1 cellular context compared by ENCODE assay signal in the genomic region with DNA sequence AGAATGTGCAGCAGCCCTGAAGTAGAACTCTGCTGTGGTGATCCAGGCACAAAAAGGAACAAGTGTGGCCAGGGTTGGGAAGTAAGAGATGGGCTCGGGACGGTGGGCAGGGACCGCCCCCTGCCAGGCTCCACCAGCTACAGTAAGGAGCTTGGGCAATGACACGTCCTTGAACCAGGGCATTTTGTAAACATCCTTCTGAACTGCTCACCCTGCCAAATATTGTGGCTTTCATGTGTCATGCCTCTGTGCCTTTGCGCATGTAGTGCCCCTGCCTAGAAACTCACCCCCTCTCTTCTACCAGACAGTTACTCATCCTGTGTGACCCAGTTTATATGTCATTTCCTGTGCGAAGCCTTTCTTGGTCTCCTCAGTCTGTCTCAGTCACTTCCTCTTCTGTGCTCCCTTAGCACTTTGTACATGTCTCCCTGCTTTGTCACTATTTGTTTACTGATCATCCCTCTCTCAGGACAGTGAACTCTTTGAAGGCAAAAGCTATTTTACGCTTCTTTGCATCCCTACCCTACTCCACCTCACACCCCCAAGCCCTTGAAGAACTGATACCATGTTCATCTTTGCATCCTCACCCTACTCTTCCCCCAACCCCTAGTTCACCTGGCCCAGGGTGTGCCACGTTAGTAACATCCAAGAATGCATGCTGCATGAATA.
TF ChIP-seq lines count a peak whose summit lies in the region.

No MANE protein-coding gene starts in this region.

TF ChIP-seq in GM12878, 131 proteins besides CTCF, POLR2A, EP300 and RAD21 (continued from another document and continues in another):
- TF ChIP-seq MYC (IDR thresholded peaks at IDR 0.05; ENCODE audit: insufficient read depth, insufficient read length, insufficient replicate concordance, low read length, severe bottlenecking) (no peak), GABPA (IDR thresholded peaks at IDR 0.05; ENCODE audit: low read depth) (peak; percentile 87), NFYA (IDR thresholded peaks at IDR 0.05; ENCODE audit: borderline replicate concordance, low read depth, low read length) (no peak), TCF3 (IDR thresholded peaks at IDR 0.05; ENCODE audit: borderline replicate concordance, insufficient read depth, low read depth, low read length) (peak; percentile 57; the same call in 1 of the 2 replicates), IRF4 (IDR thresholded peaks at IDR 0.05; ENCODE audit: low read depth, low read length) (peak; percentile 62), CHD4 (IDR thresholded peaks at IDR 0.05) (no peak), CREB1 (IDR thresholded peaks at IDR 0.05; ENCODE audit: low read depth) (peak; percentile 91), ZNF207 (IDR thresholded peaks at IDR 0.05; ENCODE audit: borderline replicate concordance) (no peak), CBFB (IDR thresholded peaks at IDR 0.05; ENCODE audit: low read depth) (0 out of 2 replicates have a peak, but pooled peaks have one; percentile 38), CEBPB (IDR thresholded peaks at IDR 0.05; ENCODE audit: borderline replicate concordance in 1 of 2, low read depth in 2 of 2, low read length in 2 of 2) (no peak), RUNX3 (IDR thresholded peaks at IDR 0.05; ENCODE audit: low read length) (peak; percentile 79), MYB (IDR thresholded peaks at IDR 0.05; ENCODE audit: borderline replicate concordance, low read depth, low read length) (no peak), LARP7 (IDR thresholded peaks at IDR 0.05) (no peak), SP1 (IDR thresholded peaks at IDR 0.05; ENCODE audit: low read depth, low read length) (peak; percentile 68), EED (IDR thresholded peaks at IDR 0.05; ENCODE audit: low read depth) (peak; percentile 47; the same call in 1 of the 2 replicates), KLF5 (IDR thresholded peaks at IDR 0.05; ENCODE audit: partially characterized antibody) (peak; percentile 85), BHLHE40 (IDR thresholded peaks at IDR 0.05; ENCODE audit: borderline replicate concordance in 1 of 2, low read depth in 2 of 2, low read length in 1 of 2) (peak; percentile 48 to 64; a peak in 2 of 4 replicates), JUNB (IDR thresholded peaks at IDR 0.05) (peak; percentile 73), CREM (IDR thresholded peaks at IDR 0.05; ENCODE audit: low read depth) (peak; percentile 92), FOXK2 (IDR thresholded peaks at IDR 0.05) (peak; percentile 87), POLR2AphosphoS5 (IDR thresholded peaks at IDR 0.05; ENCODE audit: low read length) (peak; percentile 43; the same call in 1 of the 2 replicates), ETV6 (conservative IDR thresholded peaks at IDR 0.05 in 1 of 2, IDR thresholded peaks at IDR 0.05 in 1 of 2; ENCODE audit: borderline replicate concordance in 1 of 2, low read depth in 1 of 2) (peak in 1 of 2 experiments; percentile 61; a peak in 1 of 4 replicates), ZNF217 (IDR thresholded peaks at IDR 0.05) (no peak; the same call in 1 of the 2 replicates), PAX5 (IDR thresholded peaks at IDR 0.05; ENCODE audit: borderline replicate concordance, low read depth, low read length) (peak; percentile 94; the same call in 1 of the 2 replicates), SRF (IDR thresholded peaks at IDR 0.05; ENCODE audit: low read depth in 2 of 2, low read length in 2 of 2) (no peak)
- TF ChIP-seq, protein P1, sequence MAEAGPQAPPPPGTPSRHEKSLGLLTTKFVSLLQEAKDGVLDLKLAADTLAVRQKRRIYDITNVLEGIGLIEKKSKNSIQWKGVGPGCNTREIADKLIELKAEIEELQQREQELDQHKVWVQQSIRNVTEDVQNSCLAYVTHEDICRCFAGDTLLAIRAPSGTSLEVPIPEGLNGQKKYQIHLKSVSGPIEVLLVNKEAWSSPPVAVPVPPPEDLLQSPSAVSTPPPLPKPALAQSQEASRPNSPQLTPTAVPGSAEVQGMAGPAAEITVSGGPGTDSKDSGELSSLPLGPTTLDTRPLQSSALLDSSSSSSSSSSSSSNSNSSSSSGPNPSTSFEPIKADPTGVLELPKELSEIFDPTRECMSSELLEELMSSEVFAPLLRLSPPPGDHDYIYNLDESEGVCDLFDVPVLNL (IDR thresholded peaks at IDR 0.05; ENCODE audit: low read depth, low read length), result no peak
- TF ChIP-seq, protein P2, sequence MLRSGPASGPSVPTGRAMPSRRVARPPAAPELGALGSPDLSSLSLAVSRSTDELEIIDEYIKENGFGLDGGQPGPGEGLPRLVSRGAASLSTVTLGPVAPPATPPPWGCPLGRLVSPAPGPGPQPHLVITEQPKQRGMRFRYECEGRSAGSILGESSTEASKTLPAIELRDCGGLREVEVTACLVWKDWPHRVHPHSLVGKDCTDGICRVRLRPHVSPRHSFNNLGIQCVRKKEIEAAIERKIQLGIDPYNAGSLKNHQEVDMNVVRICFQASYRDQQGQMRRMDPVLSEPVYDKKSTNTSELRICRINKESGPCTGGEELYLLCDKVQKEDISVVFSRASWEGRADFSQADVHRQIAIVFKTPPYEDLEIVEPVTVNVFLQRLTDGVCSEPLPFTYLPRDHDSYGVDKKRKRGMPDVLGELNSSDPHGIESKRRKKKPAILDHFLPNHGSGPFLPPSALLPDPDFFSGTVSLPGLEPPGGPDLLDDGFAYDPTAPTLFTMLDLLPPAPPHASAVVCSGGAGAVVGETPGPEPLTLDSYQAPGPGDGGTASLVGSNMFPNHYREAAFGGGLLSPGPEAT (IDR thresholded peaks at IDR 0.05; ENCODE audit: low read depth), result peak; percentile 61
- TF ChIP-seq, protein P3, sequence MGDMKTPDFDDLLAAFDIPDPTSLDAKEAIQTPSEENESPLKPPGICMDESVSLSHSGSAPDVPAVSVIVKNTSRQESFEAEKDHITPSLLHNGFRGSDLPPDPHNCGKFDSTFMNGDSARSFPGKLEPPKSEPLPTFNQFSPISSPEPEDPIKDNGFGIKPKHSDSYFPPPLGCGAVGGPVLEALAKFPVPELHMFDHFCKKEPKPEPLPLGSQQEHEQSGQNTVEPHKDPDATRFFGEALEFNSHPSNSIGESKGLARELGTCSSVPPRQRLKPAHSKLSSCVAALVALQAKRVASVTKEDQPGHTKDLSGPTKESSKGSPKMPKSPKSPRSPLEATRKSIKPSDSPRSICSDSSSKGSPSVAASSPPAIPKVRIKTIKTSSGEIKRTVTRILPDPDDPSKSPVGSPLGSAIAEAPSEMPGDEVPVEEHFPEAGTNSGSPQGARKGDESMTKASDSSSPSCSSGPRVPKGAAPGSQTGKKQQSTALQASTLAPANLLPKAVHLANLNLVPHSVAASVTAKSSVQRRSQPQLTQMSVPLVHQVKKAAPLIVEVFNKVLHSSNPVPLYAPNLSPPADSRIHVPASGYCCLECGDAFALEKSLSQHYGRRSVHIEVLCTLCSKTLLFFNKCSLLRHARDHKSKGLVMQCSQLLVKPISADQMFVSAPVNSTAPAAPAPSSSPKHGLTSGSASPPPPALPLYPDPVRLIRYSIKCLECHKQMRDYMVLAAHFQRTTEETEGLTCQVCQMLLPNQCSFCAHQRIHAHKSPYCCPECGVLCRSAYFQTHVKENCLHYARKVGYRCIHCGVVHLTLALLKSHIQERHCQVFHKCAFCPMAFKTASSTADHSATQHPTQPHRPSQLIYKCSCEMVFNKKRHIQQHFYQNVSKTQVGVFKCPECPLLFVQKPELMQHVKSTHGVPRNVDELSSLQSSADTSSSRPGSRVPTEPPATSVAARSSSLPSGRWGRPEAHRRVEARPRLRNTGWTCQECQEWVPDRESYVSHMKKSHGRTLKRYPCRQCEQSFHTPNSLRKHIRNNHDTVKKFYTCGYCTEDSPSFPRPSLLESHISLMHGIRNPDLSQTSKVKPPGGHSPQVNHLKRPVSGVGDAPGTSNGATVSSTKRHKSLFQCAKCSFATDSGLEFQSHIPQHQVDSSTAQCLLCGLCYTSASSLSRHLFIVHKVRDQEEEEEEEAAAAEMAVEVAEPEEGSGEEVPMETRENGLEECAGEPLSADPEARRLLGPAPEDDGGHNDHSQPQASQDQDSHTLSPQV (IDR thresholded peaks at IDR 0.05), result no peak
- TF ChIP-seq, protein P4, sequence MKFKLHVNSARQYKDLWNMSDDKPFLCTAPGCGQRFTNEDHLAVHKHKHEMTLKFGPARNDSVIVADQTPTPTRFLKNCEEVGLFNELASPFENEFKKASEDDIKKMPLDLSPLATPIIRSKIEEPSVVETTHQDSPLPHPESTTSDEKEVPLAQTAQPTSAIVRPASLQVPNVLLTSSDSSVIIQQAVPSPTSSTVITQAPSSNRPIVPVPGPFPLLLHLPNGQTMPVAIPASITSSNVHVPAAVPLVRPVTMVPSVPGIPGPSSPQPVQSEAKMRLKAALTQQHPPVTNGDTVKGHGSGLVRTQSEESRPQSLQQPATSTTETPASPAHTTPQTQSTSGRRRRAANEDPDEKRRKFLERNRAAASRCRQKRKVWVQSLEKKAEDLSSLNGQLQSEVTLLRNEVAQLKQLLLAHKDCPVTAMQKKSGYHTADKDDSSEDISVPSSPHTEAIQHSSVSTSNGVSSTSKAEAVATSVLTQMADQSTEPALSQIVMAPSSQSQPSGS (IDR thresholded peaks at IDR 0.05; ENCODE audit: low read length), result peak; percentile 78; the same call in 1 of the 2 replicates
- TF ChIP-seq, protein P5, sequence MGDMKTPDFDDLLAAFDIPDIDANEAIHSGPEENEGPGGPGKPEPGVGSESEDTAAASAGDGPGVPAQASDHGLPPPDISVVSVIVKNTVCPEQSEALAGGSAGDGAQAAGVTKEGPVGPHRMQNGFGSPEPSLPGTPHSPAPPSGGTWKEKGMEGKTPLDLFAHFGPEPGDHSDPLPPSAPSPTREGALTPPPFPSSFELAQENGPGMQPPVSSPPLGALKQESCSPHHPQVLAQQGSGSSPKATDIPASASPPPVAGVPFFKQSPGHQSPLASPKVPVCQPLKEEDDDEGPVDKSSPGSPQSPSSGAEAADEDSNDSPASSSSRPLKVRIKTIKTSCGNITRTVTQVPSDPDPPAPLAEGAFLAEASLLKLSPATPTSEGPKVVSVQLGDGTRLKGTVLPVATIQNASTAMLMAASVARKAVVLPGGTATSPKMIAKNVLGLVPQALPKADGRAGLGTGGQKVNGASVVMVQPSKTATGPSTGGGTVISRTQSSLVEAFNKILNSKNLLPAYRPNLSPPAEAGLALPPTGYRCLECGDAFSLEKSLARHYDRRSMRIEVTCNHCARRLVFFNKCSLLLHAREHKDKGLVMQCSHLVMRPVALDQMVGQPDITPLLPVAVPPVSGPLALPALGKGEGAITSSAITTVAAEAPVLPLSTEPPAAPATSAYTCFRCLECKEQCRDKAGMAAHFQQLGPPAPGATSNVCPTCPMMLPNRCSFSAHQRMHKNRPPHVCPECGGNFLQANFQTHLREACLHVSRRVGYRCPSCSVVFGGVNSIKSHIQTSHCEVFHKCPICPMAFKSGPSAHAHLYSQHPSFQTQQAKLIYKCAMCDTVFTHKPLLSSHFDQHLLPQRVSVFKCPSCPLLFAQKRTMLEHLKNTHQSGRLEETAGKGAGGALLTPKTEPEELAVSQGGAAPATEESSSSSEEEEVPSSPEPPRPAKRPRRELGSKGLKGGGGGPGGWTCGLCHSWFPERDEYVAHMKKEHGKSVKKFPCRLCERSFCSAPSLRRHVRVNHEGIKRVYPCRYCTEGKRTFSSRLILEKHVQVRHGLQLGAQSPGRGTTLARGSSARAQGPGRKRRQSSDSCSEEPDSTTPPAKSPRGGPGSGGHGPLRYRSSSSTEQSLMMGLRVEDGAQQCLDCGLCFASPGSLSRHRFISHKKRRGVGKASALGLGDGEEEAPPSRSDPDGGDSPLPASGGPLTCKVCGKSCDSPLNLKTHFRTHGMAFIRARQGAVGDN (IDR thresholded peaks at IDR 0.05), result peak; percentile 79; the same call in 1 of the 2 replicates
- TF ChIP-seq, protein P6, sequence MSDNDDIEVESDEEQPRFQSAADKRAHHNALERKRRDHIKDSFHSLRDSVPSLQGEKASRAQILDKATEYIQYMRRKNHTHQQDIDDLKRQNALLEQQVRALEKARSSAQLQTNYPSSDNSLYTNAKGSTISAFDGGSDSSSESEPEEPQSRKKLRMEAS (IDR thresholded peaks at IDR 0.05; ENCODE audit: low read depth, low read length), result no peak
- TF ChIP-seq, protein P7, sequence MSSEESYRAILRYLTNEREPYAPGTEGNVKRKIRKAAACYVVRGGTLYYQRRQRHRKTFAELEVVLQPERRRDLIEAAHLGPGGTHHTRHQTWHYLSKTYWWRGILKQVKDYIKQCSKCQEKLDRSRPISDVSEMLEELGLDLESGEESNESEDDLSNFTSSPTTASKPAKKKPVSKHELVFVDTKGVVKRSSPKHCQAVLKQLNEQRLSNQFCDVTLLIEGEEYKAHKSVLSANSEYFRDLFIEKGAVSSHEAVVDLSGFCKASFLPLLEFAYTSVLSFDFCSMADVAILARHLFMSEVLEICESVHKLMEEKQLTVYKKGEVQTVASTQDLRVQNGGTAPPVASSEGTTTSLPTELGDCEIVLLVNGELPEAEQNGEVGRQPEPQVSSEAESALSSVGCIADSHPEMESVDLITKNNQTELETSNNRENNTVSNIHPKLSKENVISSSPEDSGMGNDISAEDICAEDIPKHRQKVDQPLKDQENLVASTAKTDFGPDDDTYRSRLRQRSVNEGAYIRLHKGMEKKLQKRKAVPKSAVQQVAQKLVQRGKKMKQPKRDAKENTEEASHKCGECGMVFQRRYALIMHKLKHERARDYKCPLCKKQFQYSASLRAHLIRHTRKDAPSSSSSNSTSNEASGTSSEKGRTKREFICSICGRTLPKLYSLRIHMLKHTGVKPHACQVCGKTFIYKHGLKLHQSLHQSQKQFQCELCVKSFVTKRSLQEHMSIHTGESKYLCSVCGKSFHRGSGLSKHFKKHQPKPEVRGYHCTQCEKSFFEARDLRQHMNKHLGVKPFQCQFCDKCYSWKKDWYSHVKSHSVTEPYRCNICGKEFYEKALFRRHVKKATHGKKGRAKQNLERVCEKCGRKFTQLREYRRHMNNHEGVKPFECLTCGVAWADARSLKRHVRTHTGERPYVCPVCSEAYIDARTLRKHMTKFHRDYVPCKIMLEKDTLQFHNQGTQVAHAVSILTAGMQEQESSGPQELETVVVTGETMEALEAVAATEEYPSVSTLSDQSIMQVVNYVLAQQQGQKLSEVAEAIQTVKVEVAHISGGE (CRISPR knock-in tag; IDR thresholded peaks at IDR 0.05), result 0 out of 2 replicates have a peak, but pooled peaks have one; percentile 33
- TF ChIP-seq, protein P8, sequence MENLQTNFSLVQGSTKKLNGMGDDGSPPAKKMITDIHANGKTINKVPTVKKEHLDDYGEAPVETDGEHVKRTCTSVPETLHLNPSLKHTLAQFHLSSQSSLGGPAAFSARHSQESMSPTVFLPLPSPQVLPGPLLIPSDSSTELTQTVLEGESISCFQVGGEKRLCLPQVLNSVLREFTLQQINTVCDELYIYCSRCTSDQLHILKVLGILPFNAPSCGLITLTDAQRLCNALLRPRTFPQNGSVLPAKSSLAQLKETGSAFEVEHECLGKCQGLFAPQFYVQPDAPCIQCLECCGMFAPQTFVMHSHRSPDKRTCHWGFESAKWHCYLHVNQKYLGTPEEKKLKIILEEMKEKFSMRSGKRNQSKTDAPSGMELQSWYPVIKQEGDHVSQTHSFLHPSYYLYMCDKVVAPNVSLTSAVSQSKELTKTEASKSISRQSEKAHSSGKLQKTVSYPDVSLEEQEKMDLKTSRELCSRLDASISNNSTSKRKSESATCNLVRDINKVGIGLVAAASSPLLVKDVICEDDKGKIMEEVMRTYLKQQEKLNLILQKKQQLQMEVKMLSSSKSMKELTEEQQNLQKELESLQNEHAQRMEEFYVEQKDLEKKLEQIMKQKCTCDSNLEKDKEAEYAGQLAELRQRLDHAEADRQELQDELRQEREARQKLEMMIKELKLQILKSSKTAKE (IDR thresholded peaks at IDR 0.05; ENCODE audit: low read depth, poor library complexity, severe bottlenecking), result peak; percentile 99
- TF ChIP-seq, protein P9, sequence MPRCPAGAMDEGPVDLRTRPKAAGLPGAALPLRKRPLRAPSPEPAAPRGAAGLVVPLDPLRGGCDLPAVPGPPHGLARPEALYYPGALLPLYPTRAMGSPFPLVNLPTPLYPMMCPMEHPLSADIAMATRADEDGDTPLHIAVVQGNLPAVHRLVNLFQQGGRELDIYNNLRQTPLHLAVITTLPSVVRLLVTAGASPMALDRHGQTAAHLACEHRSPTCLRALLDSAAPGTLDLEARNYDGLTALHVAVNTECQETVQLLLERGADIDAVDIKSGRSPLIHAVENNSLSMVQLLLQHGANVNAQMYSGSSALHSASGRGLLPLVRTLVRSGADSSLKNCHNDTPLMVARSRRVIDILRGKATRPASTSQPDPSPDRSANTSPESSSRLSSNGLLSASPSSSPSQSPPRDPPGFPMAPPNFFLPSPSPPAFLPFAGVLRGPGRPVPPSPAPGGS (IDR thresholded peaks at IDR 0.05; ENCODE audit: borderline replicate concordance, insufficient read depth, low read depth, low read length, poor library complexity, severe bottlenecking), result peak; percentile 68
